1 cellular context compared by ENCODE assay signal in the genomic region with DNA sequence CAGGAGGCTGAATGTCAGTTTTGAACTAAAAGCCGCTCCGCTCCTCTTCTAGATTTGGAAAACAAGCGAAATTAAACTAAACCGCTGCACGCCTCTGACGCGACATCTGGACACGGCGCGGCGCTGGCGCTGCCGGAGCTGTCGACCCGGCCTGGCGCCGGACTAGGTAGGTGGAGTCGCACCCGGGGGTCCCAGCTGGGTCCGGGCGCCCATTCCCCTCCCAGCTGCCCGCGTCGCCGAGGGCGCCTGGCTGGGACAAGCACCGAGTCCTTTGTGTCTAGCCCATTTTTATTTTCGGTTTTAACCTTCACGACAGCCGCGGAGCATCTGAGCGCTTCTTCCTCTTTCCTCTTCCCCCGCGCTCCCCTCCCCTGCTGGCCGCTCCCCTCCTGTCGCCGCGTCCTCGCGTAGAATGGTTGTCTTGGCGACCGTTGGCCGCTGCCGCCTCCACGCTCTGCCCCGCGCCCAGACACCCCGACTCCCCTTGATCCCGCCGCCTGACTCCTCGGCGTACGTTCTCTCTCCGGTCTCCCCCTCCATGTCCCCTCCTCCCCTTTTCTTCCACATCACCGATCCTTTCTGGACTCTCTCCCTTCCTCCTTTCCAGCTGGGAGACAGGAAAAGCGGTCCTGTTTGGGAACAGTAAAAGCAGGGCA.
TF ChIP-seq lines count a peak whose summit lies in the region.

No MANE protein-coding gene starts in this region.

TF ChIP-seq in HepG2, 621 proteins besides CTCF, POLR2A, EP300 and RAD21 (continues in another document):
- TF ChIP-seq ZNF160 (CRISPR knock-in tag; IDR thresholded peaks at IDR 0.05) (no peak), ZNF331 (CRISPR knock-in tag; IDR thresholded peaks at IDR 0.05) (no peak), GATAD1 (CRISPR knock-in tag; IDR thresholded peaks at IDR 0.05) (no peak), ZNF782 (CRISPR knock-in tag; IDR thresholded peaks at IDR 0.05; ENCODE audit: borderline replicate concordance) (no peak), HOXA9 (CRISPR knock-in tag; IDR thresholded peaks at IDR 0.05; ENCODE audit: borderline replicate concordance) (no peak), ZNF709 (CRISPR knock-in tag; IDR thresholded peaks at IDR 0.05) (no peak), ZNF768 (CRISPR knock-in tag; IDR thresholded peaks at IDR 0.05) (no peak), HOXA5 (CRISPR knock-in tag; IDR thresholded peaks at IDR 0.05) (no peak), RNF219 (CRISPR knock-in tag; IDR thresholded peaks at IDR 0.05) (no peak), ZNF839 (CRISPR knock-in tag; IDR thresholded peaks at IDR 0.05; ENCODE audit: borderline replicate concordance) (no peak; the same call in 1 of the 2 replicates), ADNP (CRISPR knock-in tag; IDR thresholded peaks at IDR 0.05) (no peak), HOXA3 (CRISPR knock-in tag; IDR thresholded peaks at IDR 0.05) (no peak), LCORL (IDR thresholded peaks at IDR 0.05) (no peak), LCORL (CRISPR knock-in tag; IDR thresholded peaks at IDR 0.05) (no peak), NONO (IDR thresholded peaks at IDR 0.05) (no peak), NONO (CRISPR knock-in tag; conservative IDR thresholded peaks at IDR 0.05) (0 out of 2 replicates have a peak, but pooled peaks have one; percentile 6), RFX1 (IDR thresholded peaks at IDR 0.05) (peak; percentile 51; the same call in 1 of the 2 replicates), AGO2 (optimal IDR thresholded peaks at IDR 0.05; ENCODE audit: low read depth, low read length) (no peak), ZFX (CRISPR knock-in tag; IDR thresholded peaks at IDR 0.05; ENCODE audit: low read depth) (peak; percentile 10; the same call in 1 of the 2 replicates), ZNF619 (CRISPR knock-in tag; IDR thresholded peaks at IDR 0.05) (no peak), HHEX (CRISPR knock-in tag; IDR thresholded peaks at IDR 0.05) (no peak), ZNF383 (CRISPR knock-in tag; IDR thresholded peaks at IDR 0.05; ENCODE audit: borderline replicate concordance) (no peak), ZNF558 (CRISPR knock-in tag; IDR thresholded peaks at IDR 0.05; ENCODE audit: borderline replicate concordance) (no peak), ETV6 (CRISPR knock-in tag; conservative IDR thresholded peaks at IDR 0.05) (no peak), ZFP91 (CRISPR knock-in tag; IDR thresholded peaks at IDR 0.05; ENCODE audit: borderline replicate concordance) (peak; percentile 59; the same call in 1 of the 2 replicates), MEIS1 (CRISPR knock-in tag; IDR thresholded peaks at IDR 0.05; ENCODE audit: borderline replicate concordance) (no peak), ZMYM4 (CRISPR knock-in tag; IDR thresholded peaks at IDR 0.05) (0 out of 2 replicates have a peak, but pooled peaks have one; percentile 20), ZNF136 (CRISPR knock-in tag; IDR thresholded peaks at IDR 0.05; ENCODE audit: low read depth) (no peak), SP1 (IDR thresholded peaks at IDR 0.05) (no peak), SP1 (CRISPR knock-in tag; IDR thresholded peaks at IDR 0.05) (no peak), ARNTL (CRISPR knock-in tag; IDR thresholded peaks at IDR 0.05) (no peak), NR1H2 (CRISPR knock-in tag; IDR thresholded peaks at IDR 0.05; ENCODE audit: borderline replicate concordance, low read depth) (no peak), XBP1 (CRISPR knock-in tag; IDR thresholded peaks at IDR 0.05) (no peak), ZNF740 (CRISPR knock-in tag; IDR thresholded peaks at IDR 0.05) (no peak), WIZ (CRISPR knock-in tag; IDR thresholded peaks at IDR 0.05) (no peak), ZMAT3 (CRISPR knock-in tag; conservative IDR thresholded peaks at IDR 0.05) (no peak), HNRNPLL (IDR thresholded peaks at IDR 0.05; ENCODE audit: low read depth, low read length, poor library complexity, severe bottlenecking) (peak; percentile 57), ZSCAN21 (CRISPR knock-in tag; IDR thresholded peaks at IDR 0.05; ENCODE audit: borderline replicate concordance) (no peak), ZNF607 (CRISPR knock-in tag; IDR thresholded peaks at IDR 0.05; ENCODE audit: borderline replicate concordance) (no peak), SAFB2 (CRISPR knock-in tag; IDR thresholded peaks at IDR 0.05; ENCODE audit: borderline replicate concordance, low read depth) (no peak), ZNF574 (CRISPR knock-in tag; IDR thresholded peaks at IDR 0.05) (no peak), JARID2 (CRISPR knock-in tag; IDR thresholded peaks at IDR 0.05; ENCODE audit: insufficient replicate concordance) (no peak), ZNF235 (CRISPR knock-in tag; IDR thresholded peaks at IDR 0.05; ENCODE audit: borderline replicate concordance) (no peak), CEBPB (IDR thresholded peaks at IDR 0.05; ENCODE audit: borderline replicate concordance, low read depth, low read length) (no peak)
- TF ChIP-seq, protein P1, sequence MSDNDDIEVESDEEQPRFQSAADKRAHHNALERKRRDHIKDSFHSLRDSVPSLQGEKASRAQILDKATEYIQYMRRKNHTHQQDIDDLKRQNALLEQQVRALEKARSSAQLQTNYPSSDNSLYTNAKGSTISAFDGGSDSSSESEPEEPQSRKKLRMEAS (IDR thresholded peaks at IDR 0.05), result 0 out of 2 replicates have a peak, but pooled peaks have one; percentile 1
- TF ChIP-seq, protein P2, sequence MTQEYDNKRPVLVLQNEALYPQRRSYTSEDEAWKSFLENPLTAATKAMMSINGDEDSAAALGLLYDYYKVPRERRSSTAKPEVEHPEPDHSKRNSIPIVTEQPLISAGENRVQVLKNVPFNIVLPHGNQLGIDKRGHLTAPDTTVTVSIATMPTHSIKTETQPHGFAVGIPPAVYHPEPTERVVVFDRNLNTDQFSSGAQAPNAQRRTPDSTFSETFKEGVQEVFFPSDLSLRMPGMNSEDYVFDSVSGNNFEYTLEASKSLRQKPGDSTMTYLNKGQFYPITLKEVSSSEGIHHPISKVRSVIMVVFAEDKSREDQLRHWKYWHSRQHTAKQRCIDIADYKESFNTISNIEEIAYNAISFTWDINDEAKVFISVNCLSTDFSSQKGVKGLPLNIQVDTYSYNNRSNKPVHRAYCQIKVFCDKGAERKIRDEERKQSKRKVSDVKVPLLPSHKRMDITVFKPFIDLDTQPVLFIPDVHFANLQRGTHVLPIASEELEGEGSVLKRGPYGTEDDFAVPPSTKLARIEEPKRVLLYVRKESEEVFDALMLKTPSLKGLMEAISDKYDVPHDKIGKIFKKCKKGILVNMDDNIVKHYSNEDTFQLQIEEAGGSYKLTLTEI (CRISPR knock-in tag; conservative IDR thresholded peaks at IDR 0.05), result no peak
- TF ChIP-seq, protein P3, sequence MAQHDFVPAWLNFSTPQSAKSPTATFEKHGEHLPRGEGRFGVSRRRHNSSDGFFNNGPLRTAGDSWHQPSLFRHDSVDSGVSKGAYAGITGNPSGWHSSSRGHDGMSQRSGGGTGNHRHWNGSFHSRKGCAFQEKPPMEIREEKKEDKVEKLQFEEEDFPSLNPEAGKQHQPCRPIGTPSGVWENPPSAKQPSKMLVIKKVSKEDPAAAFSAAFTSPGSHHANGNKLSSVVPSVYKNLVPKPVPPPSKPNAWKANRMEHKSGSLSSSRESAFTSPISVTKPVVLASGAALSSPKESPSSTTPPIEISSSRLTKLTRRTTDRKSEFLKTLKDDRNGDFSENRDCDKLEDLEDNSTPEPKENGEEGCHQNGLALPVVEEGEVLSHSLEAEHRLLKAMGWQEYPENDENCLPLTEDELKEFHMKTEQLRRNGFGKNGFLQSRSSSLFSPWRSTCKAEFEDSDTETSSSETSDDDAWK (CRISPR knock-in tag; IDR thresholded peaks at IDR 0.05), result no peak
- TF ChIP-seq, protein P4, sequence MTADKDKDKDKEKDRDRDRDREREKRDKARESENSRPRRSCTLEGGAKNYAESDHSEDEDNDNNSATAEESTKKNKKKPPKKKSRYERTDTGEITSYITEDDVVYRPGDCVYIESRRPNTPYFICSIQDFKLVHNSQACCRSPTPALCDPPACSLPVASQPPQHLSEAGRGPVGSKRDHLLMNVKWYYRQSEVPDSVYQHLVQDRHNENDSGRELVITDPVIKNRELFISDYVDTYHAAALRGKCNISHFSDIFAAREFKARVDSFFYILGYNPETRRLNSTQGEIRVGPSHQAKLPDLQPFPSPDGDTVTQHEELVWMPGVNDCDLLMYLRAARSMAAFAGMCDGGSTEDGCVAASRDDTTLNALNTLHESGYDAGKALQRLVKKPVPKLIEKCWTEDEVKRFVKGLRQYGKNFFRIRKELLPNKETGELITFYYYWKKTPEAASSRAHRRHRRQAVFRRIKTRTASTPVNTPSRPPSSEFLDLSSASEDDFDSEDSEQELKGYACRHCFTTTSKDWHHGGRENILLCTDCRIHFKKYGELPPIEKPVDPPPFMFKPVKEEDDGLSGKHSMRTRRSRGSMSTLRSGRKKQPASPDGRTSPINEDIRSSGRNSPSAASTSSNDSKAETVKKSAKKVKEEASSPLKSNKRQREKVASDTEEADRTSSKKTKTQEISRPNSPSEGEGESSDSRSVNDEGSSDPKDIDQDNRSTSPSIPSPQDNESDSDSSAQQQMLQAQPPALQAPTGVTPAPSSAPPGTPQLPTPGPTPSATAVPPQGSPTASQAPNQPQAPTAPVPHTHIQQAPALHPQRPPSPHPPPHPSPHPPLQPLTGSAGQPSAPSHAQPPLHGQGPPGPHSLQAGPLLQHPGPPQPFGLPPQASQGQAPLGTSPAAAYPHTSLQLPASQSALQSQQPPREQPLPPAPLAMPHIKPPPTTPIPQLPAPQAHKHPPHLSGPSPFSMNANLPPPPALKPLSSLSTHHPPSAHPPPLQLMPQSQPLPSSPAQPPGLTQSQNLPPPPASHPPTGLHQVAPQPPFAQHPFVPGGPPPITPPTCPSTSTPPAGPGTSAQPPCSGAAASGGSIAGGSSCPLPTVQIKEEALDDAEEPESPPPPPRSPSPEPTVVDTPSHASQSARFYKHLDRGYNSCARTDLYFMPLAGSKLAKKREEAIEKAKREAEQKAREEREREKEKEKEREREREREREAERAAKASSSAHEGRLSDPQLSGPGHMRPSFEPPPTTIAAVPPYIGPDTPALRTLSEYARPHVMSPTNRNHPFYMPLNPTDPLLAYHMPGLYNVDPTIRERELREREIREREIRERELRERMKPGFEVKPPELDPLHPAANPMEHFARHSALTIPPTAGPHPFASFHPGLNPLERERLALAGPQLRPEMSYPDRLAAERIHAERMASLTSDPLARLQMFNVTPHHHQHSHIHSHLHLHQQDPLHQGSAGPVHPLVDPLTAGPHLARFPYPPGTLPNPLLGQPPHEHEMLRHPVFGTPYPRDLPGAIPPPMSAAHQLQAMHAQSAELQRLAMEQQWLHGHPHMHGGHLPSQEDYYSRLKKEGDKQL (CRISPR knock-in tag; IDR thresholded peaks at IDR 0.05; ENCODE audit: low read depth), result no peak
- TF ChIP-seq, protein P5, sequence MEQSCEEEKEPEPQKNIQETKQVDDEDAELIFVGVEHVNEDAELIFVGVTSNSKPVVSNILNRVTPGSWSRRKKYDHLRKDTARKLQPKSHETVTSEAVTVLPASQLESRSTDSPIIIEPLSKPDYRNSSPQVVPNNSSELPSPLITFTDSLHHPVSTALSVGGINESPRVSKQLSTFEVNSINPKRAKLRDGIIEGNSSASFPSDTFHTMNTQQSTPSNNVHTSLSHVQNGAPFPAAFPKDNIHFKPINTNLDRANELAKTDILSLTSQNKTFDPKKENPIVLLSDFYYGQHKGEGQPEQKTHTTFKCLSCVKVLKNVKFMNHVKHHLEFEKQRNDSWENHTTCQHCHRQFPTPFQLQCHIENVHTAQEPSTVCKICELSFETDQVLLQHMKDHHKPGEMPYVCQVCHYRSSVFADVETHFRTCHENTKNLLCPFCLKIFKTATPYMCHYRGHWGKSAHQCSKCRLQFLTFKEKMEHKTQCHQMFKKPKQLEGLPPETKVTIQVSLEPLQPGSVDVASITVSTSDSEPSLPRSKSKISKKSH (CRISPR knock-in tag; IDR thresholded peaks at IDR 0.05; ENCODE audit: borderline replicate concordance), result no peak
